Comparison of ENCODE assay signal across 8 cellular contexts in genomic region chr17:3913531-3914318, GRCh38. TPM values are rescaled to one million over a fixed set of nuclear protein-coding genes. Genes with fewer than 3 reads are reported as not detected.
A peak's percentile ranks its signal among the peaks of the same experiment; 100 is the strongest.
DNase-seq lines count a peak whose midpoint lies in the region; ATAC-seq, FAIRE-seq and TF ChIP-seq lines count a peak whose summit lies in the region.

No MANE protein-coding gene starts in this region.

- H3K79me2 ChIP-seq in HepG2 (ENCODE audit: insufficient read depth, low read length): no peaks in the 10 kb centered on the region

- no peak overlapping the region for H3K9ac ChIP-seq in HepG2 (ENCODE audit: insufficient read depth, low read depth, low read length)

- no TSS peak for BruUV-seq in HepG2 (replicated peaks; lab: Mats Ljungman, UMichigan)

- POLR2A ChIA-PET in HepG2 (lab: Yijun Ruan, JAX): interaction anchor here (0.9 to 1.0 kb wide), 2 partner anchors 10 to 101 kb away, joined by 3 to 4 read pairs; no protein-coding TSS in a partner anchor

- no peaks in the 10 kb centered on the region for H4K20me1 ChIP-seq in HepG2 (ENCODE audit: insufficient read depth, low read length)

- peak; percentile 85 for FAIRE-seq in HepG2 (lab: Jason Lieb, UNC)

- in situ Hi-C loops in HepG2 (cut with HindIII; ENCODE audit: extremely low pct_ligation_motif_present, low pct_unique_long_range_greater_than_20kb): loop anchor here (5.0 to 10.0 kb wide), 2 partner anchors 46 to 161 kb away; no protein-coding TSS in a partner anchor

- H3K9me3 ChIP-seq in HepG2 (ENCODE audit: low read length): no peaks in the 10 kb centered on the region

- H2AFZ ChIP-seq in HepG2 (ENCODE audit: low read length): no peak overlapping the region

- no peak for TF ChIP-seq EP300 in HepG2 (IDR thresholded peaks at IDR 0.05; ENCODE audit: low read depth in 2 of 2, low read length in 2 of 2)
- TF ChIP-seq EP300 in HepG2 (CRISPR knock-in tag; IDR thresholded peaks at IDR 0.05; ENCODE audit: borderline replicate concordance): no peak

- peak overlapping the region; percentile 36 for H3K4me2 ChIP-seq in HepG2 (ENCODE audit: low read depth, low read length)

- TF ChIP-seq POLR2A in HepG2 (IDR thresholded peaks at IDR 0.05; ENCODE audit: insufficient read depth in 1 of 2, low read depth in 2 of 2, low read length in 2 of 2): no peak

- H3K27ac ChIP-seq in HepG2 (ENCODE audit: extremely low read length, insufficient read depth, low read length): no peak overlapping the region

- TF ChIP-seq RAD21 in HepG2 (CRISPR knock-in tag; IDR thresholded peaks at IDR 0.05): peak; percentile 94

- H3K4me1 ChIP-seq in HepG2 (ENCODE audit: insufficient read depth, low read length): peaks cover 32% of the 10 kb centered on the region

- H3K4me3 ChIP-seq in HepG2 (replicated peaks in 1 of 3; ENCODE audit: insufficient read depth in 1 of 3, low read depth in 2 of 3, low read length in 3 of 3): no peak overlapping the region

- ATAC-seq in HG02588 (IDR thresholded peaks at IDR 0.05; ENCODE audit: unreplicated experiment): peak; percentile 48
- ATAC-seq in HepG2: peak; percentile 84
- no peak for ATAC-seq in GM18519 (IDR thresholded peaks at IDR 0.05; ENCODE audit: low FRiP score, unreplicated experiment)

- CTCF ChIA-PET in HepG2 (lab: Yijun Ruan, JAX; ENCODE audit: low intra/inter-chr PET ratio, low total read pairs): interaction anchor here (1.1 to 2.5 kb wide), 3 partner anchors 50 to 161 kb away, joined by 3 to 13 read pairs (median 9); no protein-coding TSS in a partner anchor

- WGBS in HepG2 (ENCODE audit: low lambda C conversion rate): 27% methylated on average over 8 of the region's 17 CpGs

- H3K36me3 ChIP-seq in HepG2 (replicated peaks in 1 of 2; ENCODE audit: control insufficient read depth in 1 of 2, insufficient read depth in 2 of 2, low read length in 2 of 2): no peaks in the 10 kb centered on the region

- intact Hi-C loops in HepG2 (cut with micrococcal nuclease; ENCODE audit: unreplicated experiment): no loop called here

- DNase-seq in NCI-H2196 treated with DMSO at 0.1 percent for 48 hours (lab: John Stamatoyannopoulos, UW; ENCODE audit: unreplicated experiment) (peak; percentile 19), cerebellum (ENCODE audit: low spot score) (peak; percentile 87), HepG2 (ENCODE audit: low spot score) (peak; percentile 51)
- peak; percentile 71 to 79 for DNase-seq in activated CD4-positive, alpha-beta T cell treated with anti-CD3 and anti-CD28 coated beads for 4 hours
- DNase-seq in stimulated activated CD4-positive, alpha-beta T cell treated with anti-CD3 and anti-CD28 coated beads, Interleukin-4, amount 100 ng/mL, for 1 hour: peak; percentile 80

- peak; percentile 99 for TF ChIP-seq CTCF in GM12874 (IDR thresholded peaks at IDR 0.05; ENCODE audit: insufficient read depth, low read depth, low read length)
- peak; percentile 99 for TF ChIP-seq CTCF in HepG2 (CRISPR knock-in tag; IDR thresholded peaks at IDR 0.05)

- peaks cover 2 to 35% of the 10 kb centered on the region in 2 experiments; a peak in 4 of 5 replicates for H3K27me3 ChIP-seq in HepG2 (ENCODE audit: control insufficient read depth in 1 of 2, insufficient read depth in 2 of 2, low read length in 2 of 2)

RNA-seq across cellular contexts. Expression of gene P2RX1, which starts 2.5 kb away (rescaled TPM):
- total RNA-seq in cerebellum: 0.27 TPM
- total RNA-seq in HepG2 (2016; rRNA removed; fragmentation: Illumina TruSeq; extraction: Trizol): 0.04 TPM in 1 of 2 replicates, not detected in the other
- not detected in 2 replicates for total RNA-seq in HepG2 (2016; cell fraction: cytosol; rRNA removed; fragmentation: Illumina TruSeq; extraction: Trizol; ENCODE audit: low read depth)
- 0.04 TPM in 1 of 2 replicates, not detected in the other for total RNA-seq in HepG2 (2016; cell fraction: insoluble cytoplasmic fraction; rRNA removed; fragmentation: Illumina TruSeq; extraction: Trizol)
- not detected in 2 replicates for total RNA-seq in HepG2 (2016; cell fraction: membrane; rRNA removed; fragmentation: Illumina TruSeq; extraction: Trizol)
- 0.12 TPM in 1 of 2 replicates, not detected in the other for total RNA-seq in HepG2 (2016; cell fraction: nucleus; rRNA removed; fragmentation: Illumina TruSeq; extraction: Trizol)
- polyA plus RNA-seq in HepG2 (2011; rRNA removed): 0.50 and 0.84 TPM in 2 replicates
- polyA plus RNA-seq in HepG2 (2011; cell fraction: cytosol; rRNA removed): 0.12 and 0.33 TPM in 2 replicates
- polyA plus RNA-seq in HepG2 (2011; cell fraction: nucleus; rRNA removed): 2.2 and 2.3 TPM in 2 replicates
- 0.20 and 0.44 TPM in 2 replicates for polyA plus RNA-seq in HepG2 (2012)
- not detected in 2 replicates for polyA plus RNA-seq in HepG2 (2016; cell fraction: cytosol; fragmentation: Illumina TruSeq; extraction: Trizol; ENCODE audit: low read depth)
- not detected in 2 replicates for polyA plus RNA-seq in HepG2 (2016; cell fraction: insoluble cytoplasmic fraction; fragmentation: Illumina TruSeq; extraction: Trizol; ENCODE audit: low read depth)
- polyA plus RNA-seq in HepG2 (2016; cell fraction: membrane; fragmentation: Illumina TruSeq; extraction: Trizol; ENCODE audit: low read depth): not detected in 2 replicates
- polyA plus RNA-seq in HepG2 (2016; cell fraction: nucleus; fragmentation: Illumina TruSeq; extraction: Trizol; ENCODE audit: insufficient read depth, low read depth): 0.15 TPM in 1 of 2 replicates, not detected in the other
- polyA minus RNA-seq in HepG2 (2011; rRNA and poly(A)+ RNA removed; ENCODE audit: low replicate concordance): 0.19 and 0.34 TPM in 2 replicates
- 0.18 TPM in 1 of 2 replicates, not detected in the other for polyA minus RNA-seq in HepG2 (2011; cell fraction: cytosol; rRNA and poly(A)+ RNA removed)
- 0.39 and 0.62 TPM in 2 replicates for polyA minus RNA-seq in HepG2 (2011; cell fraction: nucleus; rRNA and poly(A)+ RNA removed)

RNA-seq across cellular contexts. Expression of gene CAMKK1, which starts 20.9 kb away (rescaled TPM):
- 11.8 TPM for total RNA-seq in cerebellum
- total RNA-seq in HepG2 (2016; rRNA removed; fragmentation: Illumina TruSeq; extraction: Trizol): 0.83 and 1.5 TPM in 2 replicates
- 0.09 and 0.20 TPM in 2 replicates for total RNA-seq in HepG2 (2016; cell fraction: cytosol; rRNA removed; fragmentation: Illumina TruSeq; extraction: Trizol; ENCODE audit: low read depth)
- total RNA-seq in HepG2 (2016; cell fraction: insoluble cytoplasmic fraction; rRNA removed; fragmentation: Illumina TruSeq; extraction: Trizol): 0.85 and 1.3 TPM in 2 replicates
- total RNA-seq in HepG2 (2016; cell fraction: membrane; rRNA removed; fragmentation: Illumina TruSeq; extraction: Trizol): 0.62 and 0.65 TPM in 2 replicates
- total RNA-seq in HepG2 (2016; cell fraction: nucleus; rRNA removed; fragmentation: Illumina TruSeq; extraction: Trizol): 1.3 and 1.8 TPM in 2 replicates
- polyA plus RNA-seq in HepG2 (2011; rRNA removed): 1.6 and 2.1 TPM in 2 replicates
- polyA plus RNA-seq in HepG2 (2011; cell fraction: cytosol; rRNA removed): 1.1 TPM in 2 replicates
- polyA plus RNA-seq in HepG2 (2011; cell fraction: nucleus; rRNA removed): 6.4 and 7.0 TPM in 2 replicates
- 1.1 and 1.4 TPM in 2 replicates for polyA plus RNA-seq in HepG2 (2012)
- polyA plus RNA-seq in HepG2 (2016; cell fraction: cytosol; fragmentation: Illumina TruSeq; extraction: Trizol; ENCODE audit: low read depth): 0.11 and 0.17 TPM in 2 replicates
- polyA plus RNA-seq in HepG2 (2016; cell fraction: insoluble cytoplasmic fraction; fragmentation: Illumina TruSeq; extraction: Trizol; ENCODE audit: low read depth): 0.91 and 0.97 TPM in 2 replicates
- 0.35 and 0.49 TPM in 2 replicates for polyA plus RNA-seq in HepG2 (2016; cell fraction: membrane; fragmentation: Illumina TruSeq; extraction: Trizol; ENCODE audit: low read depth)
- 3.4 and 4.1 TPM in 2 replicates for polyA plus RNA-seq in HepG2 (2016; cell fraction: nucleus; fragmentation: Illumina TruSeq; extraction: Trizol; ENCODE audit: insufficient read depth, low read depth)
- 2.5 and 40.0 TPM in 2 replicates for polyA minus RNA-seq in HepG2 (2011; rRNA and poly(A)+ RNA removed; ENCODE audit: low replicate concordance)
- polyA minus RNA-seq in HepG2 (2011; cell fraction: cytosol; rRNA and poly(A)+ RNA removed): 0.20 and 0.62 TPM in 2 replicates
- polyA minus RNA-seq in HepG2 (2011; cell fraction: nucleus; rRNA and poly(A)+ RNA removed): 1.5 and 2.2 TPM in 2 replicates

RNA-seq across cellular contexts. Expression of gene ATP2A3, which starts 50.5 kb away (rescaled TPM):
- total RNA-seq in cerebellum (2.0 TPM), HepG2 (2016; rRNA removed; fragmentation: Illumina TruSeq; extraction: Trizol) (not detected in 2 replicates)
- total RNA-seq in HepG2 (2016; cell fraction: cytosol; rRNA removed; fragmentation: Illumina TruSeq; extraction: Trizol; ENCODE audit: low read depth): not detected in 2 replicates
- not detected in 2 replicates for total RNA-seq in HepG2 (2016; cell fraction: insoluble cytoplasmic fraction; rRNA removed; fragmentation: Illumina TruSeq; extraction: Trizol)
- total RNA-seq in HepG2 (2016; cell fraction: membrane; rRNA removed; fragmentation: Illumina TruSeq; extraction: Trizol): not detected in 2 replicates
- not detected in 2 replicates for total RNA-seq in HepG2 (2016; cell fraction: nucleus; rRNA removed; fragmentation: Illumina TruSeq; extraction: Trizol)
- 0.07 and 0.10 TPM in 2 replicates for polyA plus RNA-seq in HepG2 (2011; rRNA removed)
- polyA plus RNA-seq in HepG2 (2011; cell fraction: cytosol; rRNA removed): 0.03 and 0.14 TPM in 2 replicates
- polyA plus RNA-seq in HepG2 (2011; cell fraction: nucleus; rRNA removed): 0.16 and 0.40 TPM in 2 replicates
- polyA plus RNA-seq in HepG2 (2012): 0.15 and 0.25 TPM in 2 replicates
- not detected in 2 replicates for polyA plus RNA-seq in HepG2 (2016; cell fraction: cytosol; fragmentation: Illumina TruSeq; extraction: Trizol; ENCODE audit: low read depth)
- polyA plus RNA-seq in HepG2 (2016; cell fraction: insoluble cytoplasmic fraction; fragmentation: Illumina TruSeq; extraction: Trizol; ENCODE audit: low read depth): not detected in 2 replicates
- not detected in 2 replicates for polyA plus RNA-seq in HepG2 (2016; cell fraction: membrane; fragmentation: Illumina TruSeq; extraction: Trizol; ENCODE audit: low read depth)
- not detected in 2 replicates for polyA plus RNA-seq in HepG2 (2016; cell fraction: nucleus; fragmentation: Illumina TruSeq; extraction: Trizol; ENCODE audit: insufficient read depth, low read depth)
- polyA minus RNA-seq in HepG2 (2011; rRNA and poly(A)+ RNA removed; ENCODE audit: low replicate concordance): 0.52 and 1.2 TPM in 2 replicates
- polyA minus RNA-seq in HepG2 (2011; cell fraction: cytosol; rRNA and poly(A)+ RNA removed): not detected in 2 replicates
- polyA minus RNA-seq in HepG2 (2011; cell fraction: nucleus; rRNA and poly(A)+ RNA removed): 0.13 TPM in 1 of 2 replicates, not detected in the other

Comparison
In these comparisons a context has a peak if more than half of its experiments do, and no peak if none do; other contexts are left out.
1. DNase-seq: peak in every context shown above with its lines; median percentile 87 in cerebellum; 80 in stimulated activated CD4-positive, alpha-beta T cell treated with anti-CD3 and anti-CD28 coated beads, Interleukin-4, amount 100 ng/mL, for 1 hour; 75 in activated CD4-positive, alpha-beta T cell treated with anti-CD3 and anti-CD28 coated beads for 4 hours; 51 in HepG2; 19 in NCI-H2196 treated with DMSO at 0.1 percent for 48 hours.